ENCODE assay signal across 1 cellular context in the genomic region with DNA sequence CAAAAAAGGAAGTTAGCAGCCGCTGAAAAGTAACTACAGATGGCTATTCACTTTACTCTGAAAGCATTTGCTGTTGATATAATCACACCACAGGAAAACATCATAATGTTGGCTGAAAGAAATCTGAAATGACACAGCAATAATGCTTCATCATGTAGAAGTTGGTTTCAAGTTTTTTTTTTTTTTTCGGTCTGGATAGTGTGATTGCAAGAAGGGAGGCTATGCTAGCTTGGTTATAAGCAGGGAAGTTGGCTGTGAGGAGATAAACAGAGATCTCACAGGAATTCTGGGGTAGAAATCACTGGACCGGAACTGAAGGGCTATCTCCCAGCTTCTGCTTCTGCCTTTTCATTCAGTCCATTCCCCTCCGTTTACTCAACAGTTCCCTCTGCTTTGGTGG.
A peak's percentile ranks its signal among the peaks of the same experiment; 100 is the strongest.
TF ChIP-seq lines count a peak whose summit lies in the region.

No MANE protein-coding gene starts in this region.

TF ChIP-seq in GM12878, 131 proteins besides CTCF, POLR2A, EP300 and RAD21:
- TF ChIP-seq PAX5 (IDR thresholded peaks at IDR 0.05; ENCODE audit: borderline replicate concordance, low read depth, low read length), result peak; percentile 93
- 0 out of 2 replicates have a peak, but pooled peaks have one; percentile 23 for TF ChIP-seq CREM (IDR thresholded peaks at IDR 0.05; ENCODE audit: low read depth)
- TF ChIP-seq GATAD2B (conservative IDR thresholded peaks at IDR 0.05; ENCODE audit: low read depth), result no peak
